ENCODE assay signal across 28 cellular contexts in genomic region chr22:44381761-44382454, GRCh38.
DNase-seq lines count a peak whose midpoint lies in the region; ATAC-seq, FAIRE-seq and TF ChIP-seq lines count a peak whose summit lies in the region.
"Had no signal": no experiment of that assay in that cellular context is flagged by ENCODE, and none has a peak within 500 bp of the region (broad histone marks: within the 10 kb centered on the region; RNA-seq: fewer than 3 reads in every experiment).

No MANE protein-coding gene starts in this region.

- H3K4me3 Mint-ChIP-seq in neural progenitor cell = no peak overlapping the region
- H3K4me3 Mint-ChIP-seq in T-cell = no peak overlapping the region
- H3K4me3 Mint-ChIP-seq in activated CD8-positive, alpha-beta T cell treated with anti-CD3 and anti-CD28 coated beads, Interleukin-2, amount 10 ng/mL, durations not matched to agents 7 days and 5 days = no peak overlapping the region
- H3K4me3 Mint-ChIP-seq in activated T-helper 1 cell treated with anti-CD3 and anti-CD28 coated beads, Interleukin-12 subunit alpha, Interleukin-12 subunit beta, Interleukin-2, Interleukin-4 antibody, amounts not matched to agents 30 ng/mL and 10 ng/mL and 1 ng/mL, durations not matched to agents 14 hours and 24 hours and 36 hours = no peak overlapping the region
- H3K4me3 Mint-ChIP-seq: activated CD4-positive, alpha-beta memory T cell treated with anti-CD3 and anti-CD28 coated beads for 36 hours; HFFc6; stimulated activated naive B cell treated with anti-CD40 and anti-IgM and Interleukin-4, amounts not matched to agents 10 μg/mL and 1 μg/mL and 100 μg/mL, for 72 hours had no signal

- H3K9me3 Mint-ChIP-seq in neural progenitor cell (peaks cover 3% of the 10 kb centered on the region), T-cell (peaks cover 0 to 12% (median 10%) of the 10 kb centered on the region in 3 donors)
- no peaks in the 10 kb centered on the region for H3K9me3 Mint-ChIP-seq in activated CD8-positive, alpha-beta T cell treated with anti-CD3 and anti-CD28 coated beads, Interleukin-2, amount 10 ng/mL, durations not matched to agents 7 days and 5 days (ENCODE audit: insufficient read depth)
- H3K9me3 Mint-ChIP-seq in activated T-helper 1 cell treated with anti-CD3 and anti-CD28 coated beads, Interleukin-12 subunit alpha, Interleukin-12 subunit beta, Interleukin-2, Interleukin-4 antibody, amounts not matched to agents 30 ng/mL and 10 ng/mL and 1 ng/mL, durations not matched to agents 14 hours and 24 hours and 36 hours = no peaks in the 10 kb centered on the region
- H3K9me3 Mint-ChIP-seq: HFFc6 had no signal

- H3K4me1 Mint-ChIP-seq in neural progenitor cell (peaks cover 33% of the 10 kb centered on the region), T-cell (no peaks in the 10 kb centered on the region)
- no peaks in the 10 kb centered on the region for H3K4me1 Mint-ChIP-seq in activated CD8-positive, alpha-beta T cell treated with anti-CD3 and anti-CD28 coated beads, Interleukin-2, amount 10 ng/mL, durations not matched to agents 7 days and 5 days (ENCODE audit: low read depth)
- H3K4me1 Mint-ChIP-seq in activated T-helper 1 cell treated with anti-CD3 and anti-CD28 coated beads, Interleukin-12 subunit alpha, Interleukin-12 subunit beta, Interleukin-2, Interleukin-4 antibody, amounts not matched to agents 30 ng/mL and 10 ng/mL and 1 ng/mL, durations not matched to agents 14 hours and 24 hours and 36 hours (ENCODE audit: low read depth) = no peaks in the 10 kb centered on the region
- H3K4me1 Mint-ChIP-seq: stimulated activated naive B cell treated with anti-CD40 and anti-IgM and Interleukin-4, amounts not matched to agents 10 μg/mL and 1 μg/mL and 100 μg/mL, for 72 hours had no signal

- ATAC-seq in T-cell (replicated peaks in 1 of 4) (no peak), GM19351 (IDR thresholded peaks at IDR 0.05; ENCODE audit: unreplicated experiment) (no peak)
- ATAC-seq in activated CD8-positive, alpha-beta T cell treated with anti-CD3 and anti-CD28 coated beads, Interleukin-2, amount 10 ng/mL, durations not matched to agents 7 days and 5 days = no peak
- ATAC-seq: activated naive CD4-positive, alpha-beta T cell treated with anti-CD3 and anti-CD28 coated beads, Interleukin-2, amount 50 U/mL, for 72 hours; gastroesophageal sphincter; PC-3; stimulated activated naive B cell treated with anti-CD40 and anti-IgM and Interleukin-4, amounts not matched to agents 10 μg/mL and 1 μg/mL and 100 μg/mL, for 72 hours had no signal

- intact Hi-C loops in activated T-helper 1 cell treated with anti-CD3 and anti-CD28 coated beads, Interleukin-12 subunit alpha, Interleukin-12 subunit beta, Interleukin-2, Interleukin-4 antibody, amounts not matched to agents 30 ng/mL and 10 ng/mL and 1 ng/mL, durations not matched to agents 14 hours and 24 hours and 36 hours (cut with micrococcal nuclease) = no loop called here

- H3K36me3 Mint-ChIP-seq in neural progenitor cell (no peaks in the 10 kb centered on the region), T-cell (no peaks in the 10 kb centered on the region)
- no peaks in the 10 kb centered on the region for H3K36me3 Mint-ChIP-seq in activated CD8-positive, alpha-beta T cell treated with anti-CD3 and anti-CD28 coated beads, Interleukin-2, amount 10 ng/mL, durations not matched to agents 7 days and 5 days (ENCODE audit: low read depth)
- H3K36me3 Mint-ChIP-seq in activated T-helper 1 cell treated with anti-CD3 and anti-CD28 coated beads, Interleukin-12 subunit alpha, Interleukin-12 subunit beta, Interleukin-2, Interleukin-4 antibody, amounts not matched to agents 30 ng/mL and 10 ng/mL and 1 ng/mL, durations not matched to agents 14 hours and 24 hours and 36 hours (ENCODE audit: low read depth) = no peaks in the 10 kb centered on the region
- H3K36me3 Mint-ChIP-seq: activated CD4-positive, alpha-beta memory T cell treated with anti-CD3 and anti-CD28 coated beads for 36 hours had no signal

- no peak overlapping the region for H2BK15ac ChIP-seq in H1 (ENCODE audit: low read length)

- H3F3A ChIP-seq in neural progenitor cell (ENCODE audit: low read depth) = peaks cover 7% of the 10 kb centered on the region

- H3K14ac ChIP-seq in H1 (ENCODE audit: insufficient read length) = no peak overlapping the region

- H3K4ac ChIP-seq in H1 (replicated peaks; ENCODE audit: insufficient read length, low read depth, low read length) = no peak overlapping the region

- no peak for TF ChIP-seq POLR2A in H1 (IDR thresholded peaks at IDR 0.05; ENCODE audit: control extremely low read depth in 1 of 2, low read depth in 2 of 2, low read length in 2 of 2)

- peak overlapping the region; percentile 49 for H3K4me2 ChIP-seq in BLaER1
- peak overlapping the region in 8 of 11 experiments; percentile 15 to 46 (median 38); a peak in 12 of 22 replicates for H3K4me2 ChIP-seq in BLaER1 treated with 17β-estradiol and CSF1 and Interleukin-3, amounts not matched to agents 10 nM and 100 nM
- no peak overlapping the region for H3K4me2 ChIP-seq in H1 (ENCODE audit: insufficient read depth in 1 of 2, low read depth in 2 of 2, low read length in 2 of 2)
- H3K4me2 ChIP-seq in neural progenitor cell = no peak overlapping the region

- no peak overlapping the region for H3K27ac ChIP-seq in BLaER1
- H3K27ac ChIP-seq in BLaER1 treated with 17β-estradiol and CSF1 and Interleukin-3, amounts not matched to agents 10 nM and 100 nM = no peak overlapping the region
- H3K27ac ChIP-seq in H1 (ENCODE audit: low read depth, low read length) = no peak overlapping the region
- H3K27ac ChIP-seq in neural progenitor cell = no peak overlapping the region
- H3K27ac ChIP-seq: skin epidermis had no signal

- H2BK20ac ChIP-seq in H1 (ENCODE audit: low read length) = no peak overlapping the region

- H3K27me3 ChIP-seq in BLaER1 (no peaks in the 10 kb centered on the region), H1 (replicated peaks in 1 of 4; ENCODE audit: control insufficient read depth in 3 of 4, extremely low read depth in 1 of 4, insufficient read depth in 3 of 4, low read length in 3 of 4) (no peaks in the 10 kb centered on the region), neural progenitor cell (no peaks in the 10 kb centered on the region)
- no peaks in the 10 kb centered on the region for H3K27me3 ChIP-seq in BLaER1 treated with 17β-estradiol and CSF1 and Interleukin-3, amounts not matched to agents 10 nM and 100 nM

- DNase-seq in H1 (ENCODE audit: low read depth in 1 of 2, low spot score in 2 of 2) (no peak), neural progenitor cell (ENCODE audit: low spot score) (peak; percentile 39), T-cell (no peak)
- DNase-seq in activated CD8-positive, alpha-beta T cell treated with anti-CD3 and anti-CD28 coated beads, Interleukin-2, amount 10 ng/mL, durations not matched to agents 7 days and 5 days = no peak
- DNase-seq in activated T-helper 1 cell treated with anti-CD3 and anti-CD28 coated beads, Interleukin-12 subunit alpha, Interleukin-12 subunit beta, Interleukin-2, Interleukin-4 antibody, amounts not matched to agents 30 ng/mL and 10 ng/mL and 1 ng/mL, durations not matched to agents 14 hours and 24 hours and 36 hours (ENCODE audit: low spot score) = no peak
- DNase-seq: activated CD4-positive, alpha-beta memory T cell treated with anti-CD3 and anti-CD28 coated beads for 36 hours; activated CD4-positive, alpha-beta T cell treated with anti-CD3 and anti-CD28 coated beads for 1 hour; activated CD8-positive, alpha-beta memory T cell treated with anti-CD3 and anti-CD28 coated beads, Interleukin-2, amount 50 U/mL, for 4 hours; C1 segment of cervical spinal cord; Caco-2; DMS53; effector CD4-positive, alpha-beta T cell; HFFc6; IMR-90; mesendoderm; NCI-H524; PC-3; stimulated activated naive B cell treated with anti-CD40 and anti-IgM and Interleukin-4, amounts not matched to agents 10 μg/mL and 1 μg/mL and 100 μg/mL, for 72 hours; T-helper 2 cell had no signal

- H4K5ac ChIP-seq in H1 (ENCODE audit: insufficient read length, low read depth, low read length) = no peak overlapping the region

- WGBS in H1 (ENCODE audit: extremely low coverage in 1 of 2, insufficient coverage in 1 of 2, insufficient read length in 1 of 2, insufficient replicate concordance in 2 of 2, low coverage in 1 of 2, low lambda C conversion rate in 2 of 2, missing lambda C conversion rate in 1 of 2), 2 experiments = 84% methylated on average over 14 of the region's 14 CpGs; no CpG with 5 or more reads in 1 of the 2 experiments

- H3K4me3 ChIP-seq in BLaER1 (no peak overlapping the region), H1 (ENCODE audit: extremely low read depth in 1 of 4, insufficient read depth in 2 of 4, low read depth in 3 of 4, low read length in 4 of 4) (no peak overlapping the region), neural progenitor cell (no peak overlapping the region)
- no peak overlapping the region for H3K4me3 ChIP-seq in BLaER1 treated with 17β-estradiol and CSF1 and Interleukin-3, amounts not matched to agents 10 nM and 100 nM
- H3K4me3 ChIP-seq: gastroesophageal sphincter, skin epidermis had no signal

- TF ChIP-seq EP300 in H1 (IDR thresholded peaks at IDR 0.05; ENCODE audit: borderline replicate concordance in 1 of 2, low read depth in 2 of 2, low read length in 2 of 2) = no peak

- TF ChIP-seq RAD21 in H1 (IDR thresholded peaks at IDR 0.05 in 1 of 2, conservative IDR thresholded peaks at IDR 0.05 in 1 of 2; ENCODE audit: low read depth in 2 of 2, low read length in 2 of 2) = no peak

- no peak overlapping the region for H4K91ac ChIP-seq in H1 (replicated peaks; ENCODE audit: insufficient read length, low read length)

- H3K23me2 ChIP-seq in H1 (ENCODE audit: low read depth, low read length) = no peaks in the 10 kb centered on the region

- no peak overlapping the region for H3K23ac ChIP-seq in H1 (ENCODE audit: insufficient read length)

- no peaks in the 10 kb centered on the region for H3K79me1 ChIP-seq in H1 (ENCODE audit: low read depth, low read length)

- POLR2A ChIA-PET in H1 (lab: Charles Lee; ENCODE audit: partially characterized antibody) = no interaction called here
- POLR2A ChIA-PET in T-cell (lab: Charles Lee) = no interaction called here
- POLR2A ChIA-PET in activated CD8-positive, alpha-beta T cell treated with anti-CD3 and anti-CD28 coated beads, Interleukin-2, amount 10 ng/mL, durations not matched to agents 7 days and 5 days (lab: Charles Lee) = no interaction called here

- peak overlapping the region; percentile 6; the same call in 1 of the 2 replicates for H4K8ac ChIP-seq in H1 (ENCODE audit: extremely low read depth, insufficient read depth, low read length)

- H3K36me3 ChIP-seq in BLaER1 = no peaks in the 10 kb centered on the region
- H3K36me3 ChIP-seq in BLaER1 treated with 17β-estradiol and CSF1 and Interleukin-3, amounts not matched to agents 10 nM and 100 nM = no peaks in the 10 kb centered on the region; a peak in 1 of 22 replicates
- no peaks in the 10 kb centered on the region for H3K36me3 ChIP-seq in H1 (ENCODE audit: control insufficient read depth in 2 of 4, insufficient read depth in 4 of 4, low read length in 3 of 4)
- no peaks in the 10 kb centered on the region for H3K36me3 ChIP-seq in neural progenitor cell
- H3K36me3 ChIP-seq: gastroesophageal sphincter had no signal

- H3K9me3 ChIP-seq in BLaER1 (no peaks in the 10 kb centered on the region), H1 (ENCODE audit: insufficient read depth in 2 of 2, low read depth in 1 of 2, low read length in 1 of 2) (peaks cover 0 to 3% of the 10 kb centered on the region in 2 experiments; a peak in 1 of 4 replicates), neural progenitor cell (ENCODE audit: low read depth) (peaks cover 6% of the 10 kb centered on the region)
- H3K9me3 ChIP-seq in BLaER1 treated with 17β-estradiol and CSF1 and Interleukin-3, amounts not matched to agents 10 nM and 100 nM (replicated peaks in 1 of 11) = peaks cover 0 to 14% (median 4%) of the 10 kb centered on the region in 11 experiments; a peak in 5 of 22 replicates
- H3K9me3 ChIP-seq: Caco-2 had no signal

- no peak overlapping the region for H2BK5ac ChIP-seq in H1 (ENCODE audit: low read depth, low read length)

- no peak overlapping the region for H3K18ac ChIP-seq in H1 (ENCODE audit: extremely low read depth, low read length)

- TF ChIP-seq CTCF in H1 (IDR thresholded peaks at IDR 0.05; ENCODE audit: control extremely low read depth in 1 of 3, insufficient read depth in 1 of 3, low read depth in 1 of 3, low read length in 3 of 3) = no peak
- no peak for TF ChIP-seq CTCF in neural progenitor cell (IDR thresholded peaks at IDR 0.05)

- H3K79me2 ChIP-seq in H1 (ENCODE audit: control insufficient read depth in 1 of 2, insufficient read depth in 2 of 2, low read length in 2 of 2) = no peaks in the 10 kb centered on the region
- H3K79me2 ChIP-seq in neural progenitor cell (ENCODE audit: low read depth) = no peaks in the 10 kb centered on the region

- H3K27me3 Mint-ChIP-seq in neural progenitor cell (ENCODE audit: insufficient read depth, low read depth) = peaks cover 22% of the 10 kb centered on the region
- peaks cover 6 to 18% of the 10 kb centered on the region in 2 donors for H3K27me3 Mint-ChIP-seq in T-cell
- H3K27me3 Mint-ChIP-seq in activated CD8-positive, alpha-beta T cell treated with anti-CD3 and anti-CD28 coated beads, Interleukin-2, amount 10 ng/mL, durations not matched to agents 7 days and 5 days (ENCODE audit: low read depth) = peaks cover 5% of the 10 kb centered on the region
- H3K27me3 Mint-ChIP-seq in activated T-helper 1 cell treated with anti-CD3 and anti-CD28 coated beads, Interleukin-12 subunit alpha, Interleukin-12 subunit beta, Interleukin-2, Interleukin-4 antibody, amounts not matched to agents 30 ng/mL and 10 ng/mL and 1 ng/mL, durations not matched to agents 14 hours and 24 hours and 36 hours (ENCODE audit: insufficient read depth) = peaks cover 6% of the 10 kb centered on the region

- H2BK12ac ChIP-seq in H1 (ENCODE audit: low read depth, low read length) = no peak overlapping the region; the same call in 1 of the 2 replicates

- H3K27ac Mint-ChIP-seq in neural progenitor cell = no peak overlapping the region
- H3K27ac Mint-ChIP-seq in T-cell = no peak overlapping the region
- no peak overlapping the region for H3K27ac Mint-ChIP-seq in activated CD8-positive, alpha-beta T cell treated with anti-CD3 and anti-CD28 coated beads, Interleukin-2, amount 10 ng/mL, durations not matched to agents 7 days and 5 days
- no peak overlapping the region for H3K27ac Mint-ChIP-seq in activated T-helper 1 cell treated with anti-CD3 and anti-CD28 coated beads, Interleukin-12 subunit alpha, Interleukin-12 subunit beta, Interleukin-2, Interleukin-4 antibody, amounts not matched to agents 30 ng/mL and 10 ng/mL and 1 ng/mL, durations not matched to agents 14 hours and 24 hours and 36 hours
- H3K27ac Mint-ChIP-seq: activated CD4-positive, alpha-beta memory T cell treated with anti-CD3 and anti-CD28 coated beads for 36 hours; activated naive CD4-positive, alpha-beta T cell treated with anti-CD3 and anti-CD28 coated beads, Interleukin-2, amount 50 U/mL, for 72 hours; HFFc6; stimulated activated naive B cell treated with anti-CD40 and anti-IgM and Interleukin-4, amounts not matched to agents 10 μg/mL and 1 μg/mL and 100 μg/mL, for 72 hours had no signal

- no peak overlapping the region for H3K56ac ChIP-seq in H1 (replicated peaks; ENCODE audit: insufficient read length, low read depth, low read length)

- H3K9ac ChIP-seq in BLaER1 (no peak overlapping the region), H1 (replicated peaks in 1 of 4; ENCODE audit: extremely low read depth in 1 of 4, low read depth in 3 of 4, low read length in 3 of 4) (no peak overlapping the region), neural progenitor cell (no peak overlapping the region)
- H3K9ac ChIP-seq in BLaER1 treated with 17β-estradiol and CSF1 and Interleukin-3, amounts not matched to agents 10 nM and 100 nM = no peak overlapping the region

- H2AFZ ChIP-seq in H1 (ENCODE audit: low read length) = no peak overlapping the region
- H2AFZ ChIP-seq in neural progenitor cell (replicated peaks) = no peak overlapping the region

- no peak overlapping the region for H2BK120ac ChIP-seq in H1 (replicated peaks; ENCODE audit: low read depth, low read length)

- H3K4me1 ChIP-seq in BLaER1 (peaks cover 16% of the 10 kb centered on the region), H1 (replicated peaks in 1 of 4; ENCODE audit: control insufficient read depth in 3 of 4, insufficient read depth in 4 of 4, low read length in 3 of 4) (peaks cover 0 to 4% (median 2%) of the 10 kb centered on the region in 4 experiments; a peak in 4 of 7 replicates), neural progenitor cell (peaks cover 24% of the 10 kb centered on the region)
- H3K4me1 ChIP-seq in BLaER1 treated with 17β-estradiol and CSF1 and Interleukin-3, amounts not matched to agents 10 nM and 100 nM = peaks cover 0 to 13% (median 9%) of the 10 kb centered on the region in 10 experiments; a peak in 9 of 20 replicates
- H3K4me1 ChIP-seq: Caco-2 had no signal

- H4K20me1 ChIP-seq in BLaER1 = no peaks in the 10 kb centered on the region
- H4K20me1 ChIP-seq in BLaER1 treated with 17β-estradiol and CSF1 and Interleukin-3, amounts not matched to agents 10 nM and 100 nM = peaks cover 0 to 7% (median 0%) of the 10 kb centered on the region in 11 experiments; a peak in 1 of 22 replicates
- no peaks in the 10 kb centered on the region for H4K20me1 ChIP-seq in H1 (replicated peaks in 1 of 2; ENCODE audit: control insufficient read depth in 1 of 2, insufficient read depth in 2 of 2, low read length in 2 of 2)
- H4K20me1 ChIP-seq in neural progenitor cell (ENCODE audit: low read depth) = peaks cover 2% of the 10 kb centered on the region

- FAIRE-seq in H1 (lab: Jason Lieb, UNC) = no peak
- FAIRE-seq: bronchial epithelial cell, colon, GM12892 had no signal

- CTCF ChIA-PET in H1 (lab: Charles Lee; ENCODE audit: partially characterized antibody) (interaction anchor here (0.6 to 7.7 kb wide), 12 partner anchors 11 to 437 kb away, joined by 3 to 59 read pairs (median 4); no protein-coding TSS in a partner anchor), T-cell (lab: Charles Lee) (no interaction called here)
- CTCF ChIA-PET in activated CD8-positive, alpha-beta T cell treated with anti-CD3 and anti-CD28 coated beads, Interleukin-2, amount 10 ng/mL, durations not matched to agents 7 days and 5 days (lab: Charles Lee) = interaction anchor here (0.5 kb wide), 1 partner anchor 186 kb away, joined by 3 read pairs; no protein-coding TSS in a partner anchor

- no peak overlapping the region for H2AK5ac ChIP-seq in H1 (ENCODE audit: low read depth, low read length)

Comparison
In these comparisons a context has a peak if more than half of its experiments do, and no peak if none do; other contexts are left out.
1. H3K4me2 ChIP-seq: peak in BLaER1 (single experiment) and BLaER1 treated with 17β-estradiol and CSF1 and Interleukin-3, amounts not matched to agents 10 nM and 100 nM (8 of 11); none in H1 (0 of 2) and neural progenitor cell (single experiment).
2. CTCF ChIA-PET loops: an anchor here in H1 (0.6 to 7.7 kb wide) and activated CD8-positive, alpha-beta T cell treated with anti-CD3 and anti-CD28 coated beads, Interleukin-2, amount 10 ng/mL, durations not matched to agents 7 days and 5 days (0.5 kb wide); none called in T-cell.